8 cellular contexts compared by ENCODE assay signal in genomic region chr17:48102043-48102442, GRCh38. TPM values are rescaled to one million over a fixed set of nuclear protein-coding genes. Genes with fewer than 3 reads are reported as not detected.
DNase-seq lines count a peak whose midpoint lies in the region; ATAC-seq, FAIRE-seq and TF ChIP-seq lines count a peak whose summit lies in the region.
"Not testable (repeated sequence)": the region's sequence is repeated elsewhere in the genome, so short reads cannot be mapped to it uniquely, and the experiment has no call there.

No MANE protein-coding gene starts in this region.

- H3K4me1 ChIP-seq in Loucy (ENCODE audit: insufficient read depth, low read length, poor library complexity, severe bottlenecking) (peaks cover 32% of the 10 kb centered on the region), endothelial cell of umbilical vein (ENCODE audit: control insufficient read depth, extremely low read depth, insufficient read depth, low read length) (peaks cover 10% of the 10 kb centered on the region), psoas muscle (peaks cover 12% of the 10 kb centered on the region)

- peak overlapping the region; percentile 87 for H3K4me3 Mint-ChIP-seq in WTC11
- peak overlapping the region; percentile 75 for H3K4me3 Mint-ChIP-seq in activated naive CD8-positive, alpha-beta T cell
- H3K4me3 Mint-ChIP-seq in memory B cell, result peak overlapping the region; percentile 78

- peak overlapping the region; percentile 68; the same call in 1 of the 2 replicates for H3K4me3 ChIP-seq in GM08714 (ENCODE audit: low read length)
- H3K4me3 ChIP-seq in Loucy (ENCODE audit: low read length, poor library complexity, severe bottlenecking), result peak overlapping the region; percentile 83
- peak overlapping the region in 1 of 3 experiments; percentile 91 for H3K4me3 ChIP-seq in endothelial cell of umbilical vein (replicated peaks in 1 of 3; ENCODE audit: insufficient read depth in 1 of 3, low read depth in 1 of 3, low read length in 3 of 3)
- H3K4me3 ChIP-seq in psoas muscle, result peak overlapping the region; percentile 99

- H3K36me3 ChIP-seq in Loucy (ENCODE audit: insufficient read depth, low read length); endothelial cell of umbilical vein (ENCODE audit: control insufficient read depth in 2 of 2, extremely low read depth in 1 of 2, insufficient read depth in 2 of 2, low read length in 2 of 2); psoas muscle (ENCODE audit: insufficient read depth in 1 of 2, low read depth in 1 of 2): not testable (repeated sequence)

- not testable (repeated sequence) for BruUV-seq in endothelial cell of umbilical vein (replicated peaks; lab: Mats Ljungman, UMichigan)

- not testable (repeated sequence) for H3K9me2 ChIP-seq in Loucy (replicated peaks; ENCODE audit: low read depth, low read length)

- CTCF ChIA-PET in WTC11 (lab: Charles Lee) (interaction anchor here (1.0 to 3.3 kb wide), 2 partner anchors 33 to 77 kb away, joined by 3 to 19 read pairs; no protein-coding TSS in a partner anchor), endothelial cell of umbilical vein (lab: Charles Lee) (interaction anchor here (1.0 to 2.2 kb wide), 2 partner anchors 22 to 29 kb away, joined by 4 to 13 read pairs; no protein-coding TSS in a partner anchor)

- H3K4me1 Mint-ChIP-seq in WTC11, result peaks cover 11% of the 10 kb centered on the region
- H3K4me1 Mint-ChIP-seq in activated naive CD8-positive, alpha-beta T cell (ENCODE audit: low read depth), result peaks cover 34% of the 10 kb centered on the region
- H3K4me1 Mint-ChIP-seq in memory B cell, result peaks cover 15% of the 10 kb centered on the region

- intact Hi-C loops in endothelial cell of umbilical vein (cut with micrococcal nuclease), result loop anchor here (5.0 kb wide), 1 partner anchor 140 kb away; no protein-coding TSS in a partner anchor
- intact Hi-C loops in psoas muscle (cut with DNase I), result not testable (repeated sequence)

- not testable (repeated sequence) for FAIRE-seq in endothelial cell of umbilical vein (lab: Jason Lieb, UNC)

- H3K36me3 Mint-ChIP-seq in WTC11; activated naive CD8-positive, alpha-beta T cell; memory B cell: not testable (repeated sequence)

- POLR2A ChIA-PET in WTC11 (lab: Charles Lee), result interaction anchor here (0.7 kb wide), 2 partner anchors 23 to 47 kb away, joined by 3 to 4 read pairs; no protein-coding TSS in a partner anchor
- POLR2A ChIA-PET in endothelial cell of umbilical vein (lab: Charles Lee), result interaction anchor here (1.7 kb wide), 1 partner anchor 54 kb away, joined by 9 read pairs; the partner anchor contains the start of gene NFE2L1

- H3K9ac ChIP-seq in Loucy (ENCODE audit: low read depth, low read length, poor library complexity, severe bottlenecking); endothelial cell of umbilical vein (replicated peaks; ENCODE audit: extremely low read depth, insufficient read depth, low read length): not testable (repeated sequence)

- H3K4me2 ChIP-seq in Loucy (ENCODE audit: low read depth, low read length, poor library complexity, severe bottlenecking) (peak overlapping the region; percentile 100), endothelial cell of umbilical vein (ENCODE audit: insufficient read depth, low read length) (peak overlapping the region; percentile 37)

- not testable (repeated sequence) for DNase-seq in WTC11 (ENCODE audit: low spot score); endothelial cell of umbilical vein (ENCODE audit: low read depth, low spot score); memory B cell (ENCODE audit: low spot score in 2 of 2); psoas muscle

- not testable (repeated sequence) for H2AFZ ChIP-seq in Loucy (ENCODE audit: low read length); endothelial cell of umbilical vein (ENCODE audit: low read depth, low read length)

- not testable (repeated sequence) for H3K27me3 Mint-ChIP-seq in WTC11 (ENCODE audit: low read depth); activated naive CD8-positive, alpha-beta T cell; memory B cell

- H3K27ac Mint-ChIP-seq in WTC11, result peak overlapping the region; percentile 82
- H3K27ac Mint-ChIP-seq in activated naive CD8-positive, alpha-beta T cell, result not testable (repeated sequence)
- H3K27ac Mint-ChIP-seq in memory B cell, result peak overlapping the region; percentile 82

- H3K27ac ChIP-seq in 22Rv1 (peak overlapping the region; percentile 96), psoas muscle (peak overlapping the region; percentile 86)
- H3K27ac ChIP-seq in endothelial cell of umbilical vein (ENCODE audit: insufficient read depth, low read depth, low read length), result not testable (repeated sequence)

- not testable (repeated sequence) for H3K9me3 ChIP-seq in Loucy (ENCODE audit: insufficient read depth, low read depth, low read length); endothelial cell of umbilical vein (replicated peaks; ENCODE audit: control insufficient read depth, insufficient read depth, low read length); psoas muscle

- H3K9me3 Mint-ChIP-seq in WTC11, result peaks cover 10% of the 10 kb centered on the region
- H3K9me3 Mint-ChIP-seq in activated naive CD8-positive, alpha-beta T cell (ENCODE audit: low read depth); memory B cell: not testable (repeated sequence)

- TF ChIP-seq POLR2A in endothelial cell of umbilical vein (IDR thresholded peaks at IDR 0.05; ENCODE audit: low read depth, low read length), result not testable (repeated sequence)

- dilution Hi-C loops in endothelial cell of umbilical vein (cut with MboI; ENCODE audit: extremely low pct_ligation_motif_present, low sequenced_read_pairs), result not testable (repeated sequence)

- H3K9me1 ChIP-seq in endothelial cell of umbilical vein (replicated peaks; ENCODE audit: control insufficient read depth, extremely low read depth, insufficient read depth, low read length), result not testable (repeated sequence)

- not testable (repeated sequence) for H3K27me3 ChIP-seq in Loucy (ENCODE audit: insufficient read depth, low read length, poor library complexity, severe bottlenecking); endothelial cell of umbilical vein (ENCODE audit: control insufficient read depth in 2 of 2, insufficient read depth in 2 of 2, low read length in 2 of 2); psoas muscle (ENCODE audit: insufficient read depth in 3 of 3, low read length in 2 of 3)

- not testable (repeated sequence) for ATAC-seq in WTC11; memory B cell (ENCODE audit: low read depth); psoas muscle

- 82 to 89% (median 86%) methylated on average over 15 of the region's 15 CpGs for WGBS in psoas muscle, 3 donors

- not testable (repeated sequence) for H3F3A ChIP-seq in Loucy (ENCODE audit: low read depth)

- H3K79me2 ChIP-seq in Loucy (ENCODE audit: insufficient read depth, low read length) (peaks cover 41% of the 10 kb centered on the region), endothelial cell of umbilical vein (ENCODE audit: control insufficient read depth, insufficient read depth, low read length) (peaks cover 39% of the 10 kb centered on the region)

- peaks cover 35% of the 10 kb centered on the region for H4K20me1 ChIP-seq in Loucy (ENCODE audit: insufficient read depth, low read length, poor library complexity, severe bottlenecking)
- not testable (repeated sequence) for H4K20me1 ChIP-seq in endothelial cell of umbilical vein (replicated peaks; ENCODE audit: control insufficient read depth, extremely low read depth, insufficient read depth, low read length)

- TF ChIP-seq CTCF in 22Rv1 (IDR thresholded peaks at IDR 0.05); Loucy (conservative IDR thresholded peaks at IDR 0.05; ENCODE audit: low read length); WTC11 (IDR thresholded peaks at IDR 0.05); endothelial cell of umbilical vein (IDR thresholded peaks at IDR 0.05; ENCODE audit: extremely low read depth in 1 of 2, insufficient read depth in 1 of 2, low read depth in 1 of 2, low read length in 2 of 2); psoas muscle (IDR thresholded peaks at IDR 0.05): not testable (repeated sequence)

RNA-seq across cellular contexts. Expression of gene CBX1, which starts 0.8 kb away (rescaled TPM):
- total RNA-seq in WTC11 (2021) (162 to 167 TPM (median 165 TPM) in 3 replicates), endothelial cell of umbilical vein (95.2 and 102 TPM in 2 replicates), psoas muscle (10 to 100 TPM; 28.9 to 39.6 (median 35.5) TPM)
- polyA plus RNA-seq in endothelial cell of umbilical vein (15.0 and 20.4 TPM in 2 replicates), psoas muscle (10 to 100 TPM; 26.6 to 69.6 (median 34.8) TPM)
- 52.9 and 55.9 TPM in 2 replicates for polyA plus RNA-seq in endothelial cell of umbilical vein (2011; cell fraction: cytosol; rRNA removed)
- 20.2 and 32.9 TPM in 2 replicates for polyA plus RNA-seq in endothelial cell of umbilical vein (2011; cell fraction: nucleus; rRNA removed)
- 98.5 and 129 TPM in 2 replicates for polyA plus RNA-seq in endothelial cell of umbilical vein (2012)
- polyA minus RNA-seq in endothelial cell of umbilical vein, result 20.3 and 24.7 TPM in 2 replicates
- polyA minus RNA-seq in endothelial cell of umbilical vein (2011; cell fraction: cytosol; rRNA and poly(A)+ RNA removed), result 12.7 TPM
- 7.5 and 10.7 TPM in 2 replicates for polyA minus RNA-seq in endothelial cell of umbilical vein (2011; cell fraction: nucleus; rRNA and poly(A)+ RNA removed)

RNA-seq across cellular contexts. Expression of gene SNX11, which starts 5.5 kb away (rescaled TPM):
- total RNA-seq in WTC11 (2021) (19.3 to 24.5 TPM (median 20.1 TPM) in 3 replicates), endothelial cell of umbilical vein (23.4 and 26.4 TPM in 2 replicates), psoas muscle (10 to 100 TPM; 10.0 to 17.2 (median 12.3) TPM)
- polyA plus RNA-seq in endothelial cell of umbilical vein (22.0 and 26.2 TPM in 2 replicates), psoas muscle (10 to 100 TPM; 11.5 to 27.0 (median 25.7) TPM)
- 19.9 and 20.1 TPM in 2 replicates for polyA plus RNA-seq in endothelial cell of umbilical vein (2011; cell fraction: cytosol; rRNA removed)
- 18.2 and 21.7 TPM in 2 replicates for polyA plus RNA-seq in endothelial cell of umbilical vein (2011; cell fraction: nucleus; rRNA removed)
- polyA plus RNA-seq in endothelial cell of umbilical vein (2012), result 22.9 and 26.2 TPM in 2 replicates
- 27.7 and 28.1 TPM in 2 replicates for polyA minus RNA-seq in endothelial cell of umbilical vein
- 10.7 TPM for polyA minus RNA-seq in endothelial cell of umbilical vein (2011; cell fraction: cytosol; rRNA and poly(A)+ RNA removed)
- polyA minus RNA-seq in endothelial cell of umbilical vein (2011; cell fraction: nucleus; rRNA and poly(A)+ RNA removed), result 6.3 and 11.2 TPM in 2 replicates

RNA-seq across cellular contexts. Expression of gene NFE2L1, which starts 53.9 kb away (rescaled TPM):
- total RNA-seq in WTC11 (2021), result 130 to 149 TPM (median 131 TPM) in 3 replicates
- total RNA-seq in endothelial cell of umbilical vein, result 204 and 236 TPM in 2 replicates
- polyA plus RNA-seq in endothelial cell of umbilical vein, result 187 and 196 TPM in 2 replicates
- 182 and 183 TPM in 2 replicates for polyA plus RNA-seq in endothelial cell of umbilical vein (2011; cell fraction: cytosol; rRNA removed)
- 152 and 190 TPM in 2 replicates for polyA plus RNA-seq in endothelial cell of umbilical vein (2011; cell fraction: nucleus; rRNA removed)
- polyA plus RNA-seq in endothelial cell of umbilical vein (2012), result 251 and 271 TPM in 2 replicates
- polyA minus RNA-seq in endothelial cell of umbilical vein, result 201 and 268 TPM in 2 replicates
- 33.9 TPM for polyA minus RNA-seq in endothelial cell of umbilical vein (2011; cell fraction: cytosol; rRNA and poly(A)+ RNA removed)
- 66.4 and 84.9 TPM in 2 replicates for polyA minus RNA-seq in endothelial cell of umbilical vein (2011; cell fraction: nucleus; rRNA and poly(A)+ RNA removed)
- 1,000 to 10,000 TPM in 3 of 4 donors, 100 to 1,000 TPM in 1; 990 to 1,423 (median 1,174) TPM for total RNA-seq in psoas muscle
- polyA plus RNA-seq in psoas muscle, result 1,000 to 10,000 TPM in 1 of 3 donors, 100 to 1,000 TPM in 2; 308 to 1,601 (median 620) TPM
